In genomic region chr17:82342361-82343079, GRCh38 we compare ENCODE assay signal across 26 cellular contexts. TPM values are rescaled to one million over a fixed set of nuclear protein-coding genes. Genes with fewer than 3 reads are reported as not detected.
"Had no signal": no experiment of that assay in that cellular context is flagged by ENCODE, and none has a peak within 500 bp of the region (broad histone marks: within the 10 kb centered on the region; RNA-seq: fewer than 3 reads in every experiment).

No MANE protein-coding gene starts in this region.

- H3K9me3 ChIP-seq: MG63 had no signal

- ATAC-seq: activated CD4-positive, CD25-positive, alpha-beta regulatory T cell treated with anti-CD3 and anti-CD28 coated beads, Interleukin-2, amount 50 U/mL, for 24 hours; activated CD8-positive, alpha-beta memory T cell treated with anti-CD3 and anti-CD28 coated beads, Interleukin-2, amount 10 ng/mL, durations not matched to agents 7 days and 5 days; activated T-cell treated with anti-CD3 and anti-CD28 coated beads, Interleukin-2, amount 50 U/mL, for 4 hours had no signal

- H3K27ac ChIP-seq: brain microvascular endothelial cell, cardiac muscle cell had no signal

- H3K4me3 ChIP-seq: cardiac muscle cell, MG63 had no signal

- DNase-seq: activated CD4-positive, alpha-beta T cell treated with anti-CD3 and anti-CD28 coated beads for 48 hours; activated CD4-positive, alpha-beta T cell treated with anti-CD3 and anti-CD28 coated beads, Interleukin-2, amount 50 U/mL, for 48 hours; activated CD8-positive, alpha-beta memory T cell treated with anti-CD3 and anti-CD28 coated beads, Interleukin-2, amount 10 ng/mL, durations not matched to agents 7 days and 5 days; activated effector memory CD4-positive, alpha-beta T cell treated with anti-CD3 and anti-CD28 coated beads, Interleukin-2, amount 50 U/mL, for 16 hours; activated naive CD4-positive, alpha-beta T cell treated with anti-CD3 and anti-CD28 coated beads, Interleukin-2, amount 10 ng/mL, durations not matched to agents 7 days and 5 days; activated naive CD8-positive, alpha-beta T cell treated with anti-CD3 and anti-CD28 coated beads for 36 hours; activated T-cell treated with anti-CD3 and anti-CD28 coated beads, Interleukin-2, amount 50 U/mL, for 4 hours; brain microvascular endothelial cell; MG63; MV-4-11; NCI-H1092 treated with DMSO at 0.1 percent for 48 hours; NCI-H1417 treated with DMSO at 0.1 percent for 48 hours; NCI-H1694; NCI-H2029; NCI-H2107; NCI-H2171 treated with DMSO at 0.1 percent for 48 hours; NCI-H345; NCI-H510A; NCI-H526 treated with DMSO at 0.1 percent for 48 hours; NCI-H82; SHP77 had no signal

- H3K27me3 ChIP-seq: brain microvascular endothelial cell, MG63 had no signal

- H3K36me3 ChIP-seq: brain microvascular endothelial cell, cardiac muscle cell, MG63 had no signal

RNA-seq across cellular contexts. Expression of gene SECTM1, which starts 9.0 kb away (rescaled TPM):
- total RNA-seq: cardiac muscle cell, OCI-LY7 had no signal
- polyA plus RNA-seq: cardiac muscle cell had no signal

RNA-seq across cellular contexts. Expression of gene TEX19, which starts 16.5 kb away (rescaled TPM):
- polyA plus RNA-seq: adipose tissue, cardiac muscle cell had no signal

RNA-seq across cellular contexts. Expression of gene CD7, which starts 25.1 kb away (rescaled TPM):
- total RNA-seq: cardiac muscle cell, OCI-LY7, SK-MEL-5 had no signal

RNA-seq across cellular contexts. Expression of gene UTS2R, which starts 29.0 kb away (rescaled TPM):
- total RNA-seq: activated naive CD8-positive, alpha-beta T cell treated with anti-CD3 and anti-CD28 coated beads for 36 hours; activated T-cell treated with anti-CD3 and anti-CD28 coated beads, Interleukin-2, amount 50 U/mL, for 4 hours; SK-MEL-5 had no signal
